19 cellular contexts compared by ENCODE assay signal in the genomic region with DNA sequence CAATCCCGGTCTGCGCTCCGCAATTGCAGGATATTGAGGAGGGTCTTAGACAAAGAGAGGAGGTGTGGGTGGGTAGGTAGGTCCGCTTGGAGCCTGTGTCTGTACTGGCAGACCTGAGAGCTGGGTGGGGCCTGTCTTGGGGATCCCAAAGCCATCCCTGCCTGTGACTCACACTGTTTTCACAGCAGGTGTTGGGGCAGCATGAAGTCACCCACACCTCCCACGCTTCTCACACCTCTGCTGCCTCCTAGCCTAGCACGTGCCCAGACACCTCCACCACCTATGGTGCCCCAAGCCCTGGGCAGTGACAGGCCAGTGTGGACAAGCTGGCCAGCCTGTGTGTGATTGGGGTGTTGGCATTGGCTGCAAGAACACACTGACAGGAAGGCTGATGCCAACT.
A peak's percentile ranks its signal among the peaks of the same experiment; 100 is the strongest.
DNase-seq lines count a peak whose midpoint lies in the region; ATAC-seq and TF ChIP-seq lines count a peak whose summit lies in the region.
"Had no signal": no experiment of that assay in that cellular context is flagged by ENCODE, and none has a peak within 500 bp of the region (broad histone marks: within the 10 kb centered on the region; RNA-seq: fewer than 3 reads in every experiment).

No MANE protein-coding gene starts in this region.

- H3K4me2 ChIP-seq in PC-3 (ENCODE audit: low read length) (no peak overlapping the region), mammary epithelial cell (ENCODE audit: insufficient read depth, low read depth, low read length) (no peak overlapping the region)

- no peaks in the 10 kb centered on the region for H3K27me3 Mint-ChIP-seq in MCF 10A (ENCODE audit: insufficient read depth, unreplicated experiment)
- H3K27me3 Mint-ChIP-seq in stimulated activated naive CD8-positive, alpha-beta T cell treated with anti-CD3 and anti-CD28 coated beads, Interleukin-15, amount 100 ng/mL, for 72 hours = no peaks in the 10 kb centered on the region
- no peaks in the 10 kb centered on the region; the same call in 1 of the 2 replicates for H3K27me3 Mint-ChIP-seq in WTC11 (ENCODE audit: low read depth)
- H3K27me3 Mint-ChIP-seq in Caco-2 (ENCODE audit: insufficient read depth, unreplicated experiment) = no peaks in the 10 kb centered on the region
- H3K27me3 Mint-ChIP-seq: activated B cell treated with CpG ODN at 0.5 μM for 24 hours, progenitor cell of endocrine pancreas, type B pancreatic cell had no signal

- H3K27ac Mint-ChIP-seq in MCF 10A (ENCODE audit: low read depth, unreplicated experiment) (no peak overlapping the region), WTC11 (no peak overlapping the region; the same call in 1 of the 2 replicates), Caco-2 (ENCODE audit: unreplicated experiment) (no peak overlapping the region)
- peak overlapping the region in 1 of 2 donors; percentile 31 for H3K27ac Mint-ChIP-seq in stimulated activated naive CD8-positive, alpha-beta T cell treated with anti-CD3 and anti-CD28 coated beads, Interleukin-15, amount 100 ng/mL, for 72 hours
- H3K27ac Mint-ChIP-seq: activated B cell treated with CpG ODN at 0.5 μM for 24 hours; CD4-positive, CD25-positive, alpha-beta regulatory T cell; progenitor cell of endocrine pancreas; type B pancreatic cell had no signal

- TF ChIP-seq CTCF in MCF 10A (IDR thresholded peaks at IDR 0.05; ENCODE audit: unreplicated experiment) = no peak
- TF ChIP-seq CTCF in breast epithelium (IDR thresholded peaks at IDR 0.05) = no peak
- TF ChIP-seq CTCF in PC-3 (conservative IDR thresholded peaks at IDR 0.05; ENCODE audit: low read depth, low read length) = no peak
- TF ChIP-seq CTCF in mammary epithelial cell (conservative IDR thresholded peaks at IDR 0.05 in 1 of 2, IDR thresholded peaks at IDR 0.05 in 1 of 2; ENCODE audit: extremely low read depth in 1 of 2, insufficient read depth in 1 of 2, low read depth in 1 of 2, low read length in 2 of 2) = no peak
- TF ChIP-seq CTCF in WTC11 (IDR thresholded peaks at IDR 0.05) = no peak
- no peak for TF ChIP-seq CTCF in Caco-2 (IDR thresholded peaks at IDR 0.05; ENCODE audit: insufficient read depth in 1 of 2, low read depth in 1 of 2, low read length in 1 of 2, severe bottlenecking in 1 of 2, unreplicated experiment in 1 of 2)

- H3K9ac ChIP-seq in PC-3 (ENCODE audit: low read length) (no peak overlapping the region), mammary epithelial cell (ENCODE audit: insufficient read depth, low read length) (no peak overlapping the region)

- H2AFZ ChIP-seq in PC-3 (ENCODE audit: low read length) (no peak overlapping the region), mammary epithelial cell (ENCODE audit: low read depth, low read length) (no peak overlapping the region)

- no peaks in the 10 kb centered on the region for H3K4me1 ChIP-seq in breast epithelium
- no peaks in the 10 kb centered on the region for H3K4me1 ChIP-seq in PC-3 (ENCODE audit: insufficient read depth, low read length)
- H3K4me1 ChIP-seq in mammary epithelial cell (ENCODE audit: insufficient read depth, low read length) = peaks cover 6% of the 10 kb centered on the region
- no peaks in the 10 kb centered on the region for H3K4me1 ChIP-seq in Caco-2

- no peaks in the 10 kb centered on the region for H3K79me2 ChIP-seq in PC-3 (ENCODE audit: low read length)
- H3K79me2 ChIP-seq in mammary epithelial cell (ENCODE audit: insufficient read depth, low read length) = no peaks in the 10 kb centered on the region

- peak; percentile 46 for ATAC-seq in PC-3
- peak; percentile 90 for ATAC-seq in stimulated activated naive CD8-positive, alpha-beta T cell treated with anti-CD3 and anti-CD28 coated beads, Interleukin-15, amount 100 ng/mL, for 72 hours
- ATAC-seq in WTC11 = no peak
- no peak for ATAC-seq in HG02642 (IDR thresholded peaks at IDR 0.05; ENCODE audit: poor library complexity, unreplicated experiment)

- in situ Hi-C loops in mammary epithelial cell (cut with MboI; ENCODE audit: low sequenced_read_pairs in 2 of 2) = no loop called here

- H3K9me3 Mint-ChIP-seq in MCF 10A (ENCODE audit: unreplicated experiment) (no peaks in the 10 kb centered on the region), WTC11 (no peaks in the 10 kb centered on the region), Caco-2 (ENCODE audit: unreplicated experiment) (no peaks in the 10 kb centered on the region)
- H3K9me3 Mint-ChIP-seq in stimulated activated naive CD8-positive, alpha-beta T cell treated with anti-CD3 and anti-CD28 coated beads, Interleukin-15, amount 100 ng/mL, for 72 hours = no peaks in the 10 kb centered on the region
- H3K9me3 Mint-ChIP-seq: activated B cell treated with CpG ODN at 0.5 μM for 24 hours; CD4-positive, CD25-positive, alpha-beta regulatory T cell; type B pancreatic cell had no signal

- DNase-seq in MCF 10A (ENCODE audit: unreplicated experiment) = peak; percentile 53
- DNase-seq in breast epithelium (ENCODE audit: low spot score in 2 of 2) = no peak
- DNase-seq in PC-3 = no peak
- peak; percentile 44 for DNase-seq in mammary epithelial cell
- peak in 1 of 2 donors; percentile 23 for DNase-seq in stimulated activated naive CD8-positive, alpha-beta T cell treated with anti-CD3 and anti-CD28 coated beads, Interleukin-15, amount 100 ng/mL, for 72 hours
- no peak for DNase-seq in WTC11 (ENCODE audit: low spot score)
- no peak for DNase-seq in Caco-2
- DNase-seq: activated B cell treated with CpG ODN at 0.5 μM for 24 hours; activated naive CD4-positive, alpha-beta T cell; CD4-positive, CD25-positive, alpha-beta regulatory T cell; DMS153; Karpas-422; midbrain; NCI-H1092 treated with DMSO at 0.1 percent for 48 hours; NCI-H510A; T-helper 9 cell had no signal

- no peaks in the 10 kb centered on the region for H3K9me2 ChIP-seq in PC-3 (replicated peaks; ENCODE audit: low read length)

- H3K4me3 Mint-ChIP-seq in MCF 10A (ENCODE audit: unreplicated experiment) (no peak overlapping the region), WTC11 (no peak overlapping the region), Caco-2 (ENCODE audit: unreplicated experiment) (no peak overlapping the region)
- no peak overlapping the region for H3K4me3 Mint-ChIP-seq in stimulated activated naive CD8-positive, alpha-beta T cell treated with anti-CD3 and anti-CD28 coated beads, Interleukin-15, amount 100 ng/mL, for 72 hours
- H3K4me3 Mint-ChIP-seq: activated B cell treated with CpG ODN at 0.5 μM for 24 hours; CD4-positive, CD25-positive, alpha-beta regulatory T cell; type B pancreatic cell had no signal

- no peaks in the 10 kb centered on the region for H3K9me3 ChIP-seq in breast epithelium
- no peaks in the 10 kb centered on the region for H3K9me3 ChIP-seq in PC-3 (ENCODE audit: low read length)
- no peaks in the 10 kb centered on the region for H3K9me3 ChIP-seq in mammary epithelial cell (replicated peaks; ENCODE audit: insufficient read depth, low read length)
- H3K9me3 ChIP-seq in Caco-2 = no peaks in the 10 kb centered on the region

- H3K4me3 ChIP-seq in breast epithelium = no peak overlapping the region
- no peak overlapping the region for H3K4me3 ChIP-seq in PC-3 (ENCODE audit: low read length)
- no peak overlapping the region for H3K4me3 ChIP-seq in mammary epithelial cell (replicated peaks in 1 of 3; ENCODE audit: insufficient read depth in 1 of 3, low read depth in 2 of 3, low read length in 3 of 3)
- H3K4me3 ChIP-seq in Caco-2 (ENCODE audit: low read depth, low read length) = no peak overlapping the region

- H3K27me3 ChIP-seq in breast epithelium (no peaks in the 10 kb centered on the region), PC-3 (ENCODE audit: low read length) (no peaks in the 10 kb centered on the region), mammary epithelial cell (ENCODE audit: insufficient read depth, low read length) (peaks cover 2% of the 10 kb centered on the region), Caco-2 (replicated peaks; ENCODE audit: control insufficient read depth, insufficient read depth, low read length) (no peaks in the 10 kb centered on the region)

- 66% methylated on average over 5 of the region's 6 CpGs for WGBS in mammary epithelial cell (ENCODE audit: low coverage, missing lambda C conversion rate)

- H4K20me1 ChIP-seq in PC-3 (ENCODE audit: low read length) = no peaks in the 10 kb centered on the region
- H4K20me1 ChIP-seq in mammary epithelial cell (ENCODE audit: insufficient read depth, low read length) = no peaks in the 10 kb centered on the region

- CTCF ChIA-PET in MCF 10A (lab: Yijun Ruan, JAX) = interaction anchor here (1.2 to 1.4 kb wide), 2 partner anchors 13 to 101 kb away, joined by 3 to 4 read pairs; no protein-coding TSS in a partner anchor
- CTCF ChIA-PET in PC-3 (lab: Charles Lee) = interaction anchor here (0.8 kb wide), 1 partner anchor 30 kb away, joined by 11 read pairs; no protein-coding TSS in a partner anchor
- CTCF ChIA-PET in mammary epithelial cell (lab: Charles Lee; ENCODE audit: low non-redundant PET) = no interaction called here
- CTCF ChIA-PET in WTC11 (lab: Charles Lee) = interaction anchor here (1.0 to 3.2 kb wide), 3 partner anchors 86 to 138 kb away, joined by 4 to 17 read pairs (median 4); no protein-coding TSS in a partner anchor
- CTCF ChIA-PET in Caco-2 (lab: Charles Lee) = no interaction called here

- no peak for TF ChIP-seq POLR2A in breast epithelium (IDR thresholded peaks at IDR 0.05)

- no peaks in the 10 kb centered on the region for H3F3A ChIP-seq in PC-3 (ENCODE audit: low read length, unreplicated experiment)

- dilution Hi-C loops in mammary epithelial cell (cut with HindIII; ENCODE audit: low sequenced_read_pairs) = no loop called here

- H3K36me3 ChIP-seq in breast epithelium (no peaks in the 10 kb centered on the region), PC-3 (ENCODE audit: low read depth, low read length) (no peaks in the 10 kb centered on the region), mammary epithelial cell (ENCODE audit: insufficient read depth, low read length) (no peaks in the 10 kb centered on the region), Caco-2 (ENCODE audit: control insufficient read depth, insufficient read depth, low read length) (no peaks in the 10 kb centered on the region)

- intact Hi-C loops in MCF 10A (cut with micrococcal nuclease) (no loop called here), breast epithelium (cut with DNase I; ENCODE audit: low total_unique reads) (no loop called here), PC-3 (cut with micrococcal nuclease) (no loop called here), mammary epithelial cell (cut with micrococcal nuclease) (no loop called here), Caco-2 (cut with micrococcal nuclease; ENCODE audit: unreplicated experiment) (no loop called here)

- POLR2A ChIA-PET in MCF 10A (lab: Yijun Ruan, JAX) (interaction anchor here (0.6 to 1.4 kb wide), 2 partner anchors 10 to 104 kb away, joined by 3 to 4 read pairs; no protein-coding TSS in a partner anchor), PC-3 (lab: Charles Lee; ENCODE audit: unreplicated experiment) (interaction anchor here (0.6 kb wide), 1 partner anchor 224 kb away, joined by 4 read pairs; no protein-coding TSS in a partner anchor), WTC11 (lab: Charles Lee) (no interaction called here), Caco-2 (lab: Charles Lee) (no interaction called here)

- BruUV-seq in MCF 10A (replicated peaks; lab: Mats Ljungman, UMichigan) = no TSS peak
- BruUV-seq in PC-3 (replicated peaks; lab: Mats Ljungman, UMichigan) = no TSS peak
- no TSS peak for BruUV-seq in mammary epithelial cell (replicated peaks; lab: Mats Ljungman, UMichigan)
- BruUV-seq in Caco-2 (replicated peaks; lab: Mats Ljungman, UMichigan) = no TSS peak

- H3K4me1 Mint-ChIP-seq in MCF 10A (ENCODE audit: insufficient read depth, unreplicated experiment) (peaks cover 11% of the 10 kb centered on the region), WTC11 (no peaks in the 10 kb centered on the region), Caco-2 (ENCODE audit: low read depth, unreplicated experiment) (no peaks in the 10 kb centered on the region)
- peaks cover 18% of the 10 kb centered on the region for H3K4me1 Mint-ChIP-seq in stimulated activated naive CD8-positive, alpha-beta T cell treated with anti-CD3 and anti-CD28 coated beads, Interleukin-15, amount 100 ng/mL, for 72 hours
- H3K4me1 Mint-ChIP-seq: activated B cell treated with CpG ODN at 0.5 μM for 24 hours had no signal

- H3K27ac ChIP-seq in breast epithelium (no peak overlapping the region), PC-3 (ENCODE audit: low read length) (no peak overlapping the region), mammary epithelial cell (ENCODE audit: insufficient read depth, low read depth, low read length) (no peak overlapping the region)

- H3K36me3 Mint-ChIP-seq in MCF 10A (ENCODE audit: insufficient read depth, unreplicated experiment) = no peaks in the 10 kb centered on the region
- H3K36me3 Mint-ChIP-seq in WTC11 = no peaks in the 10 kb centered on the region
- no peaks in the 10 kb centered on the region for H3K36me3 Mint-ChIP-seq in Caco-2 (ENCODE audit: insufficient read depth, unreplicated experiment)
- H3K36me3 Mint-ChIP-seq: CD4-positive, CD25-positive, alpha-beta regulatory T cell; type B pancreatic cell had no signal

Comparison
In these comparisons a context has a peak if more than half of its experiments do, and no peak if none do; other contexts are left out.
1. DNase-seq: peak in MCF 10A (single experiment) and mammary epithelial cell (single experiment); none in breast epithelium (0 of 2), PC-3 (single experiment), WTC11 (single experiment) and Caco-2 (0 of 2).
2. CTCF ChIA-PET loops: an anchor here in MCF 10A (1.2 to 1.4 kb wide), PC-3 (0.8 kb wide) and WTC11 (1.0 to 3.2 kb wide); none called in mammary epithelial cell and Caco-2.
3. ATAC-seq: peak in PC-3 (single experiment) and stimulated activated naive CD8-positive, alpha-beta T cell treated with anti-CD3 and anti-CD28 coated beads, Interleukin-15, amount 100 ng/mL, for 72 hours (single experiment); none in WTC11 (single experiment) and HG02642 (single experiment).
4. POLR2A ChIA-PET loops: an anchor here in MCF 10A (0.6 to 1.4 kb wide) and PC-3 (0.6 kb wide); none called in WTC11 and Caco-2.